Comparison of ENCODE assay signal across 16 cellular contexts in genomic region chr15:94674251-94674650, GRCh38.
DNase-seq lines count a peak whose midpoint lies in the region; ATAC-seq and TF ChIP-seq lines count a peak whose summit lies in the region.
"Had no signal": no experiment of that assay in that cellular context is flagged by ENCODE, and none has a peak within 500 bp of the region (broad histone marks: within the 10 kb centered on the region; RNA-seq: fewer than 3 reads in every experiment).

No MANE protein-coding gene starts in this region.

- H2AFZ ChIP-seq in osteoblast (ENCODE audit: low read length) = peak overlapping the region; percentile 37

- no peaks in the 10 kb centered on the region for H3K9me3 ChIP-seq in osteoblast (ENCODE audit: low read depth, low read length)
- H3K9me3 ChIP-seq: esophagus squamous epithelium, suprapubic skin had no signal

- H3K27me3 Mint-ChIP-seq in stimulated activated memory B cell treated with anti-CD40 and anti-IgM and Interleukin-4, amounts not matched to agents 10 μg/mL and 1 μg/mL and 100 μg/mL, for 72 hours = no peaks in the 10 kb centered on the region

- no peak for ATAC-seq in stimulated activated memory B cell treated with anti-CD40 and anti-IgM and Interleukin-4, amounts not matched to agents 10 μg/mL and 1 μg/mL and 100 μg/mL, for 72 hours
- ATAC-seq in HG02970 (IDR thresholded peaks at IDR 0.05; ENCODE audit: low FRiP score, unreplicated experiment) (no peak), GM18520 (IDR thresholded peaks at IDR 0.05; ENCODE audit: unreplicated experiment) (no peak)
- ATAC-seq: activated naive CD4-positive, alpha-beta T cell treated with anti-CD3 and anti-CD28 coated beads, Interleukin-2, amount 50 U/mL, for 72 hours had no signal

- no peaks in the 10 kb centered on the region for H3K4me1 Mint-ChIP-seq in stimulated activated memory B cell treated with anti-CD40 and anti-IgM and Interleukin-4, amounts not matched to agents 10 μg/mL and 1 μg/mL and 100 μg/mL, for 72 hours

- peak overlapping the region; percentile 12 for H3K4me3 ChIP-seq in osteoblast (ENCODE audit: insufficient read depth, low read length)
- H3K4me3 ChIP-seq: SK-N-MC, suprapubic skin had no signal

- no peak overlapping the region for H3K27ac Mint-ChIP-seq in stimulated activated memory B cell treated with anti-CD40 and anti-IgM and Interleukin-4, amounts not matched to agents 10 μg/mL and 1 μg/mL and 100 μg/mL, for 72 hours
- H3K27ac Mint-ChIP-seq: activated naive CD4-positive, alpha-beta T cell treated with anti-CD3 and anti-CD28 coated beads, Interleukin-2, amount 50 U/mL, for 72 hours had no signal

- no peaks in the 10 kb centered on the region for H3K36me3 ChIP-seq in osteoblast (ENCODE audit: insufficient read depth, low read length)
- H3K36me3 ChIP-seq: esophagus squamous epithelium, suprapubic skin, WERI-Rb-1 had no signal

- H3K9me3 Mint-ChIP-seq in stimulated activated memory B cell treated with anti-CD40 and anti-IgM and Interleukin-4, amounts not matched to agents 10 μg/mL and 1 μg/mL and 100 μg/mL, for 72 hours = no peaks in the 10 kb centered on the region
- H3K9me3 Mint-ChIP-seq: activated naive CD4-positive, alpha-beta T cell treated with anti-CD3 and anti-CD28 coated beads, Interleukin-2, amount 50 U/mL, for 72 hours had no signal

- TF ChIP-seq CTCF in RWPE1 (conservative IDR thresholded peaks at IDR 0.05; ENCODE audit: low read depth) = no peak; the same call in 1 of the 2 replicates
- no peak for TF ChIP-seq CTCF in osteoblast (IDR thresholded peaks at IDR 0.05; ENCODE audit: extremely low read depth, low read depth, low read length)

- peak overlapping the region; percentile 92 for H3K27ac ChIP-seq in RWPE1
- H3K27ac ChIP-seq in epithelial cell of prostate = peak overlapping the region; percentile 67
- no peak overlapping the region for H3K27ac ChIP-seq in osteoblast (ENCODE audit: low read depth, low read length)
- H3K27ac ChIP-seq: esophagus squamous epithelium, SK-N-MC, suprapubic skin, WERI-Rb-1 had no signal

- POLR2A ChIA-PET in RWPE1 (lab: Yijun Ruan, JAX; ENCODE audit: low non-redundant PET) = no interaction called here

- CTCF ChIA-PET in RWPE1 (lab: Yijun Ruan, JAX) = interaction anchor here (0.6 to 0.8 kb wide), 2 partner anchors 507 to 618 kb away, joined by 3 to 11 read pairs; no protein-coding TSS in a partner anchor

- H3K4me1 ChIP-seq in osteoblast (ENCODE audit: insufficient read depth, low read length) = no peaks in the 10 kb centered on the region

- no peaks in the 10 kb centered on the region for H3K36me3 Mint-ChIP-seq in stimulated activated memory B cell treated with anti-CD40 and anti-IgM and Interleukin-4, amounts not matched to agents 10 μg/mL and 1 μg/mL and 100 μg/mL, for 72 hours
- H3K36me3 Mint-ChIP-seq: activated naive CD4-positive, alpha-beta T cell treated with anti-CD3 and anti-CD28 coated beads, Interleukin-2, amount 50 U/mL, for 72 hours had no signal

- DNase-seq in AG08396 (ENCODE audit: low spot score) (peak; percentile 13), RWPE1 (ENCODE audit: low spot score) (peak; percentile 81), epithelial cell of prostate (ENCODE audit: low read depth, low spot score) (peak; percentile 70), osteoblast (ENCODE audit: insufficient read length, low spot score, missing footprints) (no peak), NCI-H1436 (lab: John Stamatoyannopoulos, UW) (no peak)
- DNase-seq: activated CD8-positive, alpha-beta memory T cell treated with anti-CD3 and anti-CD28 coated beads, Interleukin-2, amount 50 U/mL, for 48 hours; DMS 273 treated with DMSO at 0.1 percent for 48 hours; esophagus squamous epithelium; NCI-H2171 treated with DMSO at 0.1 percent for 48 hours; WERI-Rb-1 had no signal

- H3K4me3 Mint-ChIP-seq in stimulated activated memory B cell treated with anti-CD40 and anti-IgM and Interleukin-4, amounts not matched to agents 10 μg/mL and 1 μg/mL and 100 μg/mL, for 72 hours = no peak overlapping the region

- no peaks in the 10 kb centered on the region for H3K79me2 ChIP-seq in osteoblast (ENCODE audit: insufficient read depth, low read length)

- no peaks in the 10 kb centered on the region for H4K20me1 ChIP-seq in osteoblast (ENCODE audit: insufficient read depth, low read length)

- peak overlapping the region; percentile 30 for H3K4me2 ChIP-seq in osteoblast (ENCODE audit: insufficient read depth, low read length)

- no peaks in the 10 kb centered on the region for H3K27me3 ChIP-seq in osteoblast (ENCODE audit: insufficient read depth, low read length)
- H3K27me3 ChIP-seq: suprapubic skin had no signal

Comparison
In these comparisons a context has a peak if more than half of its experiments do, and no peak if none do; other contexts are left out.
1. DNase-seq: peak in AG08396 (single experiment), RWPE1 (single experiment) and epithelial cell of prostate (single experiment); none in osteoblast (single experiment) and NCI-H1436 (single experiment).